Comparison of ENCODE assay signal across 22 cellular contexts in the genomic region with DNA sequence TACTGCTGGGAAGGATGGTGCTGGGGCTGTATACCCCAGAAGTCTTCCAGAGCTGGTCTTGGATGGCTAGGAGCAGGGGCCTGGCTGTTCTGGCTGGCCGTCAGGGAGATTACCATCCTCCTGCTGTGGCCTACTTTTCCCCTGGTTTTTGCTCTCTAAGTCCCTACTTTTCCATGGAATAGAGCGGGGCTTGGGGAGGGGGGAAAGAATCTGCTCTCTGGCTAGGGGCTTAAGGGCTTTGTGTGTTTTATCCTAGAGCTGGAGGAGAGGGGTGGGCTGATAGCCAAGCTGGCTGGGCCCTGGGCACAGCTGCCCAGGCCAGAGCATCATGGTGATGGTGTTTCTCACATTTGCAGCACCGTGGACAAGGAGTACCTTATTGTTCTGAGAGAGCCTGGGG. TPM values are rescaled to one million over a fixed set of nuclear protein-coding genes. Genes with fewer than 3 reads are reported as not detected.
"Had no signal": no experiment of that assay in that cellular context is flagged by ENCODE, and none has a peak within 500 bp of the region (broad histone marks: within the 10 kb centered on the region; RNA-seq: fewer than 3 reads in every experiment).

No MANE protein-coding gene starts in this region.

- H3K27ac ChIP-seq: RWPE1 had no signal

- ATAC-seq: Panc1, PC-3 had no signal

- H3K9me3 ChIP-seq: SK-N-SH had no signal

- DNase-seq: KBM-7, MV-4-11, NCI-H1048, NCI-H1105, NCI-H1417, NCI-H1436 treated with DMSO at 0.1 percent for 48 hours, NCI-H1694, NCI-H187 treated with DMSO at 0.1 percent for 48 hours, NCI-H2029 treated with DMSO at 0.1 percent for 48 hours, NCI-H2171 treated with DMSO at 0.1 percent for 48 hours, NCI-H345, NCI-H446 treated with DMSO at 0.1 percent for 48 hours, NCI-H510A treated with DMSO at 0.1 percent for 48 hours, NCI-H526, PC-3, SHP77, SK-N-SH had no signal

RNA-seq across cellular contexts. Expression of a gene that starts 3.6 kb away (rescaled TPM):
- total RNA-seq: LHCN-M2, MCF 10A, PC-3, SK-MEL-5 had no signal
